Comparison of ENCODE assay signal across 7 cellular contexts in genomic region chr1:37476087-37476452, GRCh38. TPM values are rescaled to one million over a fixed set of nuclear protein-coding genes. Genes with fewer than 3 reads are reported as not detected.
DNase-seq lines count a peak whose midpoint lies in the region; ATAC-seq and TF ChIP-seq lines count a peak whose summit lies in the region.

No MANE protein-coding gene starts in this region.

- H3K4me1 Mint-ChIP-seq in activated CD8-positive, alpha-beta T cell treated with anti-CD3 and anti-CD28 coated beads for 36 hours (ENCODE audit: low read depth), result peaks cover 38% of the 10 kb centered on the region
- H3K4me1 Mint-ChIP-seq in stimulated activated memory B cell treated with anti-CD40 and anti-IgM and Interleukin-4, amounts not matched to agents 10 μg/mL and 1 μg/mL and 100 μg/mL, for 72 hours, result peaks cover 62% of the 10 kb centered on the region

- POLR2A ChIA-PET in HCT116 (lab: Charles Lee), result interaction anchor here (1.4 to 4.1 kb wide), 4 partner anchors 10 to 23 kb away, joined by 4 to 34 read pairs (median 10); no protein-coding TSS in a partner anchor
- POLR2A ChIA-PET in activated CD8-positive, alpha-beta T cell treated with anti-CD3 and anti-CD28 coated beads for 36 hours (lab: Charles Lee), result interaction anchor here (1.1 to 9.3 kb wide), 5 partner anchors 10 to 216 kb away, joined by 4 to 52 read pairs (median 15); partner anchors contain the start of genes CDCA8 and MEAF6

- H3K79me2 ChIP-seq in HCT116 (ENCODE audit: insufficient read depth, low read length), result peaks cover 66% of the 10 kb centered on the region

- TF ChIP-seq POLR2A in HCT116 (IDR thresholded peaks at IDR 0.05; ENCODE audit: borderline replicate concordance, extremely low read depth, insufficient read depth, insufficient read length), result no peak

- no peaks in the 10 kb centered on the region for H3K9me2 ChIP-seq in HCT116 (ENCODE audit: insufficient read depth)

- no TSS peak for BruUV-seq in HCT116 (replicated peaks; lab: Mats Ljungman, UMichigan)

- H3K27me3 ChIP-seq in HCT116 (ENCODE audit: insufficient read depth, low read length) (0 out of 2 replicates have a peak, but pooled peaks cover 3% of the 10 kb centered on the region), iPS-18a (ENCODE audit: control insufficient read depth, insufficient read depth, low read length) (peaks cover 18% of the 10 kb centered on the region)

- intact Hi-C loops in HCT116 (cut with micrococcal nuclease), result loop anchor here (10.0 kb wide), 1 partner anchor 1919 kb away; no protein-coding TSS in a partner anchor
- intact Hi-C loops in activated CD8-positive, alpha-beta T cell treated with anti-CD3 and anti-CD28 coated beads for 36 hours (cut with micrococcal nuclease), result no loop called here

- TF ChIP-seq CTCF in HCT116 (IDR thresholded peaks at IDR 0.05 in 2 of 3, conservative IDR thresholded peaks at IDR 0.05 in 1 of 3; ENCODE audit: borderline replicate concordance in 1 of 3, insufficient read depth in 1 of 3, low read depth in 2 of 3, low read length in 2 of 3), result no peak
- no peak for TF ChIP-seq CTCF in activated CD8-positive, alpha-beta T cell treated with anti-CD3 and anti-CD28 coated beads for 36 hours (IDR thresholded peaks at IDR 0.05)

- no peaks in the 10 kb centered on the region for H4K20me1 ChIP-seq in HCT116 (ENCODE audit: insufficient read depth)

- CTCF ChIA-PET in HCT116 (lab: Charles Lee), result interaction anchor here (0.8 to 7.2 kb wide), 2 partner anchors 11 to 17 kb away, joined by 4 to 59 read pairs; no protein-coding TSS in a partner anchor
- CTCF ChIA-PET in activated CD8-positive, alpha-beta T cell treated with anti-CD3 and anti-CD28 coated beads for 36 hours (lab: Charles Lee), result interaction anchor here (0.8 to 8.9 kb wide), 5 partner anchors 10 to 554 kb away, joined by 3 to 112 read pairs (median 6); partner anchors contain the start of gene MEAF6

- no peak overlapping the region for H2AFZ ChIP-seq in HCT116 (ENCODE audit: low read depth, low read length, poor library complexity, severe bottlenecking)

- H3K9ac ChIP-seq in HCT116 (ENCODE audit: low read length), result peak overlapping the region; percentile 88
- no peak overlapping the region for H3K9ac ChIP-seq in iPS-18a (ENCODE audit: low read length)

- RAD21 ChIA-PET in HCT116 (lab: Charles Lee; ENCODE audit: low non-redundant PET in 1 of 2, low total read pairs in 2 of 2, uncharacterized antibody in 2 of 2, unreplicated experiment in 2 of 2), result interaction anchor here in 1 of 2 experiments (2.1 kb wide), 1 partner anchor 12 kb away, joined by 4 read pairs; no protein-coding TSS in a partner anchor

- DNase-seq in HCT116 (ENCODE audit: low read depth, low spot score) (no peak), CD1c-positive myeloid dendritic cell (ENCODE audit: extremely low spot score) (no peak), G401 (ENCODE audit: low spot score) (no peak)
- peak; percentile 23 for DNase-seq in activated CD8-positive, alpha-beta T cell treated with anti-CD3 and anti-CD28 coated beads for 36 hours

- no peaks in the 10 kb centered on the region for H3K27me3 Mint-ChIP-seq in activated CD8-positive, alpha-beta T cell treated with anti-CD3 and anti-CD28 coated beads for 36 hours
- no peaks in the 10 kb centered on the region for H3K27me3 Mint-ChIP-seq in stimulated activated memory B cell treated with anti-CD40 and anti-IgM and Interleukin-4, amounts not matched to agents 10 μg/mL and 1 μg/mL and 100 μg/mL, for 72 hours

- peak overlapping the region; percentile 91 for H3K27ac ChIP-seq in HCT116 (ENCODE audit: low read depth, low read length)
- no peak overlapping the region for H3K27ac ChIP-seq in iPS-18a (ENCODE audit: low read length)

- no peaks in the 10 kb centered on the region for H3K9me3 ChIP-seq in HCT116 (ENCODE audit: control insufficient read depth in 1 of 2, insufficient read depth in 1 of 2, low read depth in 1 of 2, low read length in 2 of 2)
- H3K9me3 ChIP-seq in iPS-18a (ENCODE audit: control insufficient read depth, low read depth, low read length), result no peaks in the 10 kb centered on the region

- peak overlapping the region; percentile 78 for H3K4me2 ChIP-seq in HCT116 (ENCODE audit: low read length)

- in situ Hi-C loops in G401 (cut with HindIII; ENCODE audit: low sequenced_read_pairs), result no loop called here

- H3K4me3 ChIP-seq in HCT116 (replicated peaks in 1 of 2; ENCODE audit: low read depth in 1 of 2, low read length in 2 of 2), result peak overlapping the region; percentile 80
- peak overlapping the region; percentile 74 for H3K4me3 ChIP-seq in iPS-18a (ENCODE audit: low read length)

- H3K9me3 Mint-ChIP-seq in activated CD8-positive, alpha-beta T cell treated with anti-CD3 and anti-CD28 coated beads for 36 hours, result no peaks in the 10 kb centered on the region
- H3K9me3 Mint-ChIP-seq in stimulated activated memory B cell treated with anti-CD40 and anti-IgM and Interleukin-4, amounts not matched to agents 10 μg/mL and 1 μg/mL and 100 μg/mL, for 72 hours, result no peaks in the 10 kb centered on the region

- peaks cover 59% of the 10 kb centered on the region for H3K36me3 Mint-ChIP-seq in activated CD8-positive, alpha-beta T cell treated with anti-CD3 and anti-CD28 coated beads for 36 hours (ENCODE audit: low read depth)
- H3K36me3 Mint-ChIP-seq in stimulated activated memory B cell treated with anti-CD40 and anti-IgM and Interleukin-4, amounts not matched to agents 10 μg/mL and 1 μg/mL and 100 μg/mL, for 72 hours, result peaks cover 51% of the 10 kb centered on the region

- no peak for TF ChIP-seq RAD21 in HCT116 (IDR thresholded peaks at IDR 0.05; ENCODE audit: low read depth)

- H3K4me1 ChIP-seq in HCT116 (ENCODE audit: control insufficient read depth in 1 of 2, insufficient read depth in 2 of 2, low read length in 2 of 2) (peaks cover 74 to 92% of the 10 kb centered on the region in 2 experiments), iPS-18a (ENCODE audit: control insufficient read depth, low read depth, low read length) (peaks cover 35% of the 10 kb centered on the region)

- H3K27ac Mint-ChIP-seq in activated CD8-positive, alpha-beta T cell treated with anti-CD3 and anti-CD28 coated beads for 36 hours, result peak overlapping the region; percentile 99
- H3K27ac Mint-ChIP-seq in stimulated activated memory B cell treated with anti-CD40 and anti-IgM and Interleukin-4, amounts not matched to agents 10 μg/mL and 1 μg/mL and 100 μg/mL, for 72 hours, result peak overlapping the region; percentile 97

- ATAC-seq in HCT116, result no peak
- ATAC-seq in activated CD8-positive, alpha-beta T cell treated with anti-CD3 and anti-CD28 coated beads for 36 hours, result no peak
- no peak for ATAC-seq in stimulated activated memory B cell treated with anti-CD40 and anti-IgM and Interleukin-4, amounts not matched to agents 10 μg/mL and 1 μg/mL and 100 μg/mL, for 72 hours
- no peak for ATAC-seq in HG03196 (IDR thresholded peaks at IDR 0.05; ENCODE audit: unreplicated experiment)

- peak overlapping the region; percentile 90 for H3K4me3 Mint-ChIP-seq in activated CD8-positive, alpha-beta T cell treated with anti-CD3 and anti-CD28 coated beads for 36 hours
- H3K4me3 Mint-ChIP-seq in stimulated activated memory B cell treated with anti-CD40 and anti-IgM and Interleukin-4, amounts not matched to agents 10 μg/mL and 1 μg/mL and 100 μg/mL, for 72 hours, result peak overlapping the region; percentile 97

- H3K36me3 ChIP-seq in HCT116 (ENCODE audit: control insufficient read depth in 1 of 2, insufficient read depth in 2 of 2, low read length in 2 of 2) (peaks cover 6 to 19% of the 10 kb centered on the region in 2 experiments; a peak in 3 of 4 replicates), iPS-18a (ENCODE audit: control insufficient read depth, low read depth, low read length) (peaks cover 14% of the 10 kb centered on the region)

TF ChIP-seq in HCT116, 20 proteins besides CTCF, POLR2A, EP300 and RAD21 (continues in another document):
- no peak for TF ChIP-seq CBX3 (IDR thresholded peaks at IDR 0.05; ENCODE audit: low read depth)
- TF ChIP-seq REST (IDR thresholded peaks at IDR 0.05; ENCODE audit: low read depth), result no peak
- TF ChIP-seq ZFX (IDR thresholded peaks at IDR 0.05), result no peak
- TF ChIP-seq POLR2AphosphoS5 (IDR thresholded peaks at IDR 0.05; ENCODE audit: low read depth, low read length), result no peak
- no peak for TF ChIP-seq EZH2 (IDR thresholded peaks at IDR 0.05)
- no peak for TF ChIP-seq MAX (IDR thresholded peaks at IDR 0.05)
- no peak for TF ChIP-seq ELF1 (IDR thresholded peaks at IDR 0.05; ENCODE audit: borderline replicate concordance, low read depth)

RNA-seq across cellular contexts. Expression of gene ZC3H12A, which starts 1.7 kb away (rescaled TPM):
- total RNA-seq in HCT116 (2021; ENCODE audit: unreplicated experiment), result 10.6 TPM
- polyA plus RNA-seq in HCT116 (2012), result 12.3 and 13.1 TPM in 2 replicates
- 10 to 100 TPM; 20.4 to 20.5 TPM for total RNA-seq in activated CD8-positive, alpha-beta T cell treated with anti-CD3 and anti-CD28 coated beads for 36 hours
- 2.6 and 3.3 TPM in 2 replicates for total RNA-seq in G401 (2014; rRNA removed; shearing (Covaris generic))

RNA-seq across cellular contexts. Expression of gene MEAF6, which starts 38.5 kb away (rescaled TPM):
- 50.3 TPM for total RNA-seq in HCT116 (2021; ENCODE audit: unreplicated experiment)
- 19.8 and 29.1 TPM in 2 replicates for polyA plus RNA-seq in HCT116 (2012)
- total RNA-seq in activated CD8-positive, alpha-beta T cell treated with anti-CD3 and anti-CD28 coated beads for 36 hours, result 10 to 100 TPM; 74.0 to 76.3 TPM
- 44.4 and 62.8 TPM in 2 replicates for total RNA-seq in G401 (2014; rRNA removed; shearing (Covaris generic))
